8 cellular contexts compared by ENCODE assay signal in genomic region chr5:135944967-135945560, GRCh38. TPM values are rescaled to one million over a fixed set of nuclear protein-coding genes. Genes with fewer than 3 reads are reported as not detected.
A peak's percentile ranks its signal among the peaks of the same experiment; 100 is the strongest.
DNase-seq lines count a peak whose midpoint lies in the region; ATAC-seq and TF ChIP-seq lines count a peak whose summit lies in the region.

No MANE protein-coding gene starts in this region.

- no peaks in the 10 kb centered on the region for H3K9me2 ChIP-seq in MM.1S (replicated peaks; ENCODE audit: insufficient read depth, low read length)

- no peak overlapping the region for H3K9ac ChIP-seq in MM.1S (ENCODE audit: low read length)

- ATAC-seq in left lung (peak; percentile 77), GM21423 (IDR thresholded peaks at IDR 0.05; ENCODE audit: unreplicated experiment) (no peak)

- peak; percentile 23 for DNase-seq in stimulated activated CD4-positive, alpha-beta T cell treated with anti-CD3 and anti-CD28 coated beads, Interleukin-15, amount 100 ng/mL, for 24 hours
- DNase-seq in stimulated activated CD4-positive, alpha-beta T cell treated with anti-CD3 and anti-CD28 coated beads, Interleukin-4, amount 100 ng/mL, for 1 hour = no peak
- DNase-seq in MM.1S (peak; percentile 79), RWPE1 (ENCODE audit: low spot score) (peak; percentile 63), coronary artery (ENCODE audit: low spot score) (no peak), left lung (no peak), ureter (ENCODE audit: low spot score) (peak; percentile 68)

- POLR2A ChIA-PET in RWPE1 (lab: Yijun Ruan, JAX; ENCODE audit: low non-redundant PET) = no interaction called here

- TF ChIP-seq CTCF in MM.1S (IDR thresholded peaks at IDR 0.05; ENCODE audit: low read length) = peak; percentile 79
- TF ChIP-seq CTCF in RWPE1 (conservative IDR thresholded peaks at IDR 0.05; ENCODE audit: low read depth) = peak; percentile 83
- peak; percentile 39 for TF ChIP-seq CTCF in coronary artery (IDR thresholded peaks at IDR 0.05)
- TF ChIP-seq CTCF in left lung (IDR thresholded peaks at IDR 0.05) = peak; percentile 58 to 70

- CTCF ChIA-PET in RWPE1 (lab: Yijun Ruan, JAX) = interaction anchor here (0.5 to 1.5 kb wide), 22 partner anchors 16 to 273 kb away, joined by 3 to 18 read pairs (median 4); partner anchors contain the start of genes SMIM32 and TGFBI

- no peak overlapping the region for H2AFZ ChIP-seq in MM.1S (ENCODE audit: low read length)

- H3K4me2 ChIP-seq in MM.1S (ENCODE audit: low read depth, low read length) = no peak overlapping the region

- H3K36me3 ChIP-seq in MM.1S (replicated peaks; ENCODE audit: insufficient read depth, low read length) = no peaks in the 10 kb centered on the region
- no peaks in the 10 kb centered on the region for H3K36me3 ChIP-seq in left lung

- H3F3A ChIP-seq in MM.1S (ENCODE audit: insufficient read depth, low read length) = no peaks in the 10 kb centered on the region

- intact Hi-C loops in left lung (cut with DNase I) = loop anchor here in 1 of 2 donors (10.0 kb wide), 2 partner anchors 120 to 230 kb away; no protein-coding TSS in a partner anchor

- H3K4me3 ChIP-seq in MM.1S (ENCODE audit: low read length) = no peak overlapping the region
- no peak overlapping the region for H3K4me3 ChIP-seq in coronary artery
- H3K4me3 ChIP-seq in left lung = no peak overlapping the region

- no peaks in the 10 kb centered on the region for H3K79me2 ChIP-seq in MM.1S (ENCODE audit: low read length)

- H3K4me1 ChIP-seq in MM.1S (ENCODE audit: low read length) (no peaks in the 10 kb centered on the region), left lung (no peaks in the 10 kb centered on the region)

- H4K20me1 ChIP-seq in MM.1S (ENCODE audit: insufficient read depth, low read length) = no peaks in the 10 kb centered on the region

- no peak overlapping the region for H3K27ac ChIP-seq in MM.1S (ENCODE audit: low read length)
- H3K27ac ChIP-seq in RWPE1 = no peak overlapping the region
- no peak overlapping the region for H3K27ac ChIP-seq in coronary artery
- H3K27ac ChIP-seq in left lung = no peak overlapping the region

- H3K9me3 ChIP-seq in MM.1S (replicated peaks; ENCODE audit: insufficient read depth, low read length) = no peaks in the 10 kb centered on the region
- H3K9me3 ChIP-seq in left lung = no peaks in the 10 kb centered on the region

- H3K27me3 ChIP-seq in MM.1S (replicated peaks; ENCODE audit: insufficient read depth, low read length) = no peaks in the 10 kb centered on the region
- peaks cover 0 to 9% of the 10 kb centered on the region in 2 donors for H3K27me3 ChIP-seq in left lung

RNA-seq across cellular contexts. Expression of gene LECT2, which starts 9.7 kb away (rescaled TPM):
- total RNA-seq in left lung = not detected
- not detected for total RNA-seq in ureter

RNA-seq across cellular contexts. Expression of gene IL9, which starts 49.4 kb away (rescaled TPM):
- total RNA-seq in left lung (not detected), ureter (not detected)

Comparison
In these comparisons a context has a peak if more than half of its experiments do, and no peak if none do; other contexts are left out.
1. DNase-seq: peak in stimulated activated CD4-positive, alpha-beta T cell treated with anti-CD3 and anti-CD28 coated beads, Interleukin-15, amount 100 ng/mL, for 24 hours (single experiment), MM.1S (single experiment), RWPE1 (single experiment) and ureter (single experiment); none in stimulated activated CD4-positive, alpha-beta T cell treated with anti-CD3 and anti-CD28 coated beads, Interleukin-4, amount 100 ng/mL, for 1 hour (single experiment), coronary artery (single experiment) and left lung (0 of 2).
2. Peak in every context shown above with its lines, with median percentiles within 50 percentile points of each other: CTCF ChIP-seq.